In the genomic region with DNA sequence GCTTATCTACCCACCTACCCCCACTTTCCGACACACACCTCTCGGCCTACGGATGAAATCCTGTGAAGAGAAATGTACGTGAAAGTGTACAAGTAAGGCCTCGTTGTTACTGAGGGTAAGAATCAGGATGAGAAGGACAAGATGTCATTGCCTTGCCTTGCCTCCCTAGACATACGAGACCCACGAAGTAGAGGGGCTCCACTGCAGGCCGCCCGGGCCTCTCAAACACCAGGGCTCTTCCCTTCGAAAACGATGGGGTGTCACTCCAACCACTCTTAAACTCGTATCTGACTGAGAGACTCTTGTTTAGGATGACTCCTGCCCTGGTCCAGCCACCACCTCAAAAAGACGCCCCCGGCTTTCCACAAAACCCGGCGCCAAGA, we compare ENCODE assay signal across 7 cellular contexts. TPM values are rescaled to one million over a fixed set of nuclear protein-coding genes. Genes with fewer than 3 reads are reported as not detected.
A peak's percentile ranks its signal among the peaks of the same experiment; 100 is the strongest.
DNase-seq lines count a peak whose midpoint lies in the region; ATAC-seq and TF ChIP-seq lines count a peak whose summit lies in the region.

No MANE protein-coding gene starts in this region.

- ATAC-seq in HG02763 (IDR thresholded peaks at IDR 0.05; ENCODE audit: unreplicated experiment) (peak; percentile 5), psoas muscle (peak; percentile 2 to 22 (median 10))

- no peaks in the 10 kb centered on the region for H3K27me3 ChIP-seq in SJSA1 (replicated peaks)
- H3K27me3 ChIP-seq in psoas muscle (ENCODE audit: insufficient read depth in 3 of 3, low read length in 2 of 3) = no peaks in the 10 kb centered on the region

- WGBS in psoas muscle, 3 donors = 3 to 5% (median 5%) methylated on average over 16 of the region's 16 CpGs

- DNase-seq in GM13976 (ENCODE audit: low spot score) (peak; percentile 41), SJSA1 (ENCODE audit: low read depth in 1 of 2, low spot score in 2 of 2) (peak in 1 of 2 experiments; percentile 49), fibroblast of mammary gland (ENCODE audit: low read depth) (peak; percentile 7), psoas muscle (no peak), KBM-7 (no peak), HuH-7 (ENCODE audit: low spot score) (no peak)

- in situ Hi-C loops in GM13976 (cut with MboI; ENCODE audit: low sequenced_read_pairs, unreplicated experiment) = no loop called here
- in situ Hi-C loops in KBM-7 (cut with MboI; ENCODE audit: low pct_unique_long_range_greater_than_20kb, low sequenced_read_pairs) = no loop called here

- no peak for TF ChIP-seq CTCF in GM13976 (IDR thresholded peaks at IDR 0.05; ENCODE audit: borderline replicate concordance, control extremely low read depth, extremely low read depth, insufficient read depth, missing control alignments)
- TF ChIP-seq CTCF in fibroblast of mammary gland (conservative IDR thresholded peaks at IDR 0.05; ENCODE audit: control insufficient read depth, insufficient read depth, low read depth, low read length) = no peak
- no peak for TF ChIP-seq CTCF in psoas muscle (IDR thresholded peaks at IDR 0.05)

- H3K27ac ChIP-seq in SJSA1 = peak overlapping the region; percentile 98
- peak overlapping the region; percentile 32 for H3K27ac ChIP-seq in psoas muscle

- H3K4me1 ChIP-seq in SJSA1 (replicated peaks) = peaks cover 23% of the 10 kb centered on the region
- no peaks in the 10 kb centered on the region for H3K4me1 ChIP-seq in psoas muscle

- H3K9me3 ChIP-seq in SJSA1 (replicated peaks) (no peaks in the 10 kb centered on the region), psoas muscle (no peaks in the 10 kb centered on the region)

- H3K4me3 ChIP-seq in SJSA1 = peak overlapping the region; percentile 80
- peak overlapping the region; percentile 90 for H3K4me3 ChIP-seq in fibroblast of mammary gland (ENCODE audit: control insufficient read depth, low read depth, low read length)
- H3K4me3 ChIP-seq in psoas muscle = peak overlapping the region; percentile 76

- H3K36me3 ChIP-seq in SJSA1 = peaks cover 42% of the 10 kb centered on the region
- H3K36me3 ChIP-seq in psoas muscle (ENCODE audit: insufficient read depth in 1 of 2, low read depth in 1 of 2) = no peaks in the 10 kb centered on the region

- intact Hi-C loops in psoas muscle (cut with DNase I) = loop anchor here in 1 of 2 donors (1.0 kb wide), 1 partner anchor 14 kb away; no protein-coding TSS in a partner anchor

RNA-seq across cellular contexts. Expression of a gene that starts 0.5 kb away (rescaled TPM):
- 194 and 212 TPM in 2 replicates for total RNA-seq in SJSA1 (2014; rRNA removed; shearing (Covaris generic))
- 1 to 10 TPM; 4.6 to 6.1 (median 5.2) TPM for total RNA-seq in psoas muscle
- polyA plus RNA-seq in psoas muscle = 10 to 100 TPM in 1 of 3 donors, 1 to 10 TPM in 2; 3.4 to 15.3 (median 5.5) TPM

RNA-seq across cellular contexts. Expression of a gene that starts 32.6 kb away (rescaled TPM):
- 0.37 and 0.50 TPM in 2 replicates for total RNA-seq in SJSA1 (2014; rRNA removed; shearing (Covaris generic))
- under 1 TPM; 0.32 to 0.82 (median 0.60) TPM for total RNA-seq in psoas muscle
- polyA plus RNA-seq in psoas muscle = under 1 TPM; 0.20 to 0.29 (median 0.25) TPM

RNA-seq across cellular contexts. Expression of a gene that starts 52.0 kb away (rescaled TPM):
- total RNA-seq in SJSA1 (2014; rRNA removed; shearing (Covaris generic)) = not detected in 2 replicates
- total RNA-seq in psoas muscle = not detected
- polyA plus RNA-seq in psoas muscle = under 1 TPM in 1 of 3 donors, not detected in 2; 0.04 TPM

Comparison
In these comparisons a context has a peak if more than half of its experiments do, and no peak if none do; other contexts are left out.
1. DNase-seq: peak in GM13976 (single experiment) and fibroblast of mammary gland (single experiment); none in psoas muscle (0 of 2), KBM-7 (single experiment) and HuH-7 (single experiment).
2. RNA of a gene that starts 0.5 kb away (total RNA-seq): 194 to 212 TPM in SJSA1; 4.6 to 6.1 TPM in psoas muscle; every median in the first group is over 10 times any median in the second.
3. Peak in every context shown above with its lines, with median percentiles within 50 percentile points of each other: H3K4me3 ChIP-seq.